ENCODE assay signal across 15 cellular contexts in the genomic region with DNA sequence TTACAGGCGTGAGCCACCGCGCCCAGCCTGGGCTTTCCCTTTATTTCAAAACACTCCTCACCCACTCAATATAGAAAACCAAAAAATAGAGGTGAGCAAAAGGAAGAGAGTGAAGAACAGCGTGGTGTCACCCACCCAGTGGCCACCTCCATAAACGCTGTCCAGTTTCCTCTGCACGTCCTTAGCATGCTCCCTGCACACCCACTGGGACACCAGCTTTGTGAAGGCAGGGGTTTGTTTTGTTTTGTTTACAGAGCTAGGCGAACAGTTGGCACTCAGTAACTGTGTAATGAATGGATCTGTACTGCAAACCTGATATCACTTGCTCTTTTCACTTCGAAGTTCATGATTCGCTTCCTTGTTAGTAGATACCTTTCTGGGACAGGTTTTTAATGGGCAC.
DNase-seq lines count a peak whose midpoint lies in the region; ATAC-seq and TF ChIP-seq lines count a peak whose summit lies in the region.
"Had no signal": no experiment of that assay in that cellular context is flagged by ENCODE, and none has a peak within 500 bp of the region (broad histone marks: within the 10 kb centered on the region; RNA-seq: fewer than 3 reads in every experiment).

No MANE protein-coding gene starts in this region.

- POLR2A ChIA-PET in Panc1 (lab: Charles Lee), result no interaction called here

- no peak overlapping the region for H3K4me3 Mint-ChIP-seq in activated T-cell treated with anti-CD3 and anti-CD28 coated beads, Interleukin-2, amount 50 U/mL, for 72 hours
- no peak overlapping the region for H3K4me3 Mint-ChIP-seq in activated T-cell treated with anti-CD3 and anti-CD28 coated beads, Interleukin-2, amount 50 U/mL, for 4 hours
- no peak overlapping the region for H3K4me3 Mint-ChIP-seq in memory B cell
- no peak overlapping the region for H3K4me3 Mint-ChIP-seq in stimulated activated naive B cell treated with anti-CD40 and anti-IgM and Interleukin-4, amounts not matched to agents 10 μg/mL and 1 μg/mL and 100 μg/mL, for 72 hours

- H3K27me3 ChIP-seq in Panc1 (ENCODE audit: control insufficient read depth, insufficient read depth, low read length), result no peaks in the 10 kb centered on the region

- H3K4me1 ChIP-seq in Panc1 (ENCODE audit: control insufficient read depth, insufficient read depth, low read length), result peaks cover 23% of the 10 kb centered on the region

- ATAC-seq in activated T-cell treated with anti-CD3 and anti-CD28 coated beads, Interleukin-2, amount 50 U/mL, for 72 hours (replicated peaks in 1 of 2), result no peak
- no peak for ATAC-seq in activated T-cell treated with anti-CD3 and anti-CD28 coated beads, Interleukin-2, amount 50 U/mL, for 4 hours
- 0 out of 2 replicates have a peak, but pooled peaks have one; percentile 40 for ATAC-seq in Panc1
- ATAC-seq in memory B cell (ENCODE audit: low read depth), result no peak
- ATAC-seq in stimulated activated naive B cell treated with anti-CD40 and anti-IgM and Interleukin-4, amounts not matched to agents 10 μg/mL and 1 μg/mL and 100 μg/mL, for 72 hours (replicated peaks), result no peak
- ATAC-seq in HG03280 (IDR thresholded peaks at IDR 0.05; ENCODE audit: unreplicated experiment), result no peak
- no peak for ATAC-seq in GM21360 (IDR thresholded peaks at IDR 0.05; ENCODE audit: unreplicated experiment)

- CTCF ChIA-PET in Panc1 (lab: Charles Lee), result no interaction called here

- peaks cover 0 to 3% of the 10 kb centered on the region in 2 donors for H3K36me3 Mint-ChIP-seq in activated T-cell treated with anti-CD3 and anti-CD28 coated beads, Interleukin-2, amount 50 U/mL, for 72 hours (ENCODE audit: insufficient read depth in 2 of 2)
- H3K36me3 Mint-ChIP-seq in activated T-cell treated with anti-CD3 and anti-CD28 coated beads, Interleukin-2, amount 50 U/mL, for 4 hours (ENCODE audit: insufficient read depth), result peaks cover 5% of the 10 kb centered on the region
- H3K36me3 Mint-ChIP-seq in memory B cell, result peaks cover 25% of the 10 kb centered on the region
- H3K36me3 Mint-ChIP-seq in stimulated activated naive B cell treated with anti-CD40 and anti-IgM and Interleukin-4, amounts not matched to agents 10 μg/mL and 1 μg/mL and 100 μg/mL, for 72 hours, result peaks cover 15 to 42% of the 10 kb centered on the region in 2 donors

- no peak overlapping the region for H3K4me3 ChIP-seq in Panc1 (ENCODE audit: low read depth in 2 of 2, low read length in 2 of 2)
- H3K4me3 ChIP-seq: PC-9 had no signal

- no peak for DNase-seq in activated T-cell treated with anti-CD3 and anti-CD28 coated beads, Interleukin-2, amount 50 U/mL, for 72 hours
- no peak for DNase-seq in activated T-cell treated with anti-CD3 and anti-CD28 coated beads, Interleukin-2, amount 50 U/mL, for 4 hours
- DNase-seq in Panc1 (ENCODE audit: low read depth, low spot score) (no peak), memory B cell (ENCODE audit: low spot score in 2 of 2) (no peak), COLO668 (lab: John Stamatoyannopoulos, UW; ENCODE audit: unreplicated experiment) (no peak)
- no peak for DNase-seq in stimulated activated naive B cell treated with anti-CD40 and anti-IgM and Interleukin-4, amounts not matched to agents 10 μg/mL and 1 μg/mL and 100 μg/mL, for 72 hours
- DNase-seq: Calu3, DMS79, Karpas-422, NCI-H187, NCI-H446 treated with DMSO at 0.1 percent for 48 hours, NCI-H82, PC-9 had no signal

- no peaks in the 10 kb centered on the region for H3K9me3 ChIP-seq in Panc1 (ENCODE audit: control insufficient read depth, insufficient read depth, low read depth, low read length)

- no peak overlapping the region for H3K27ac ChIP-seq in Panc1 (ENCODE audit: low read length)
- H3K27ac ChIP-seq: PC-9 had no signal

- peaks cover 32% of the 10 kb centered on the region for H3K4me1 Mint-ChIP-seq in activated T-cell treated with anti-CD3 and anti-CD28 coated beads, Interleukin-2, amount 50 U/mL, for 72 hours (ENCODE audit: low read depth)
- H3K4me1 Mint-ChIP-seq in activated T-cell treated with anti-CD3 and anti-CD28 coated beads, Interleukin-2, amount 50 U/mL, for 4 hours (ENCODE audit: low read depth), result peaks cover 59% of the 10 kb centered on the region
- H3K4me1 Mint-ChIP-seq in memory B cell, result peaks cover 69% of the 10 kb centered on the region
- peaks cover 66 to 93% of the 10 kb centered on the region in 2 donors for H3K4me1 Mint-ChIP-seq in stimulated activated naive B cell treated with anti-CD40 and anti-IgM and Interleukin-4, amounts not matched to agents 10 μg/mL and 1 μg/mL and 100 μg/mL, for 72 hours

- H3K36me3 ChIP-seq in Panc1 (ENCODE audit: control insufficient read depth, insufficient read depth, low read length), result no peaks in the 10 kb centered on the region

- H3K27ac Mint-ChIP-seq in activated T-cell treated with anti-CD3 and anti-CD28 coated beads, Interleukin-2, amount 50 U/mL, for 72 hours, result peak overlapping the region; percentile 31
- H3K27ac Mint-ChIP-seq in memory B cell, result peak overlapping the region; percentile 78
- peak overlapping the region; percentile 59 for H3K27ac Mint-ChIP-seq in stimulated activated naive B cell treated with anti-CD40 and anti-IgM and Interleukin-4, amounts not matched to agents 10 μg/mL and 1 μg/mL and 100 μg/mL, for 72 hours

- no peak for TF ChIP-seq CTCF in Panc1 (IDR thresholded peaks at IDR 0.05)

- in situ Hi-C loops in Panc1 (cut with HindIII; ENCODE audit: low pct_unique_long_range_greater_than_20kb, low sequenced_read_pairs), result no loop called here

- H3K9me3 Mint-ChIP-seq in activated T-cell treated with anti-CD3 and anti-CD28 coated beads, Interleukin-2, amount 50 U/mL, for 72 hours, result no peaks in the 10 kb centered on the region
- H3K9me3 Mint-ChIP-seq in activated T-cell treated with anti-CD3 and anti-CD28 coated beads, Interleukin-2, amount 50 U/mL, for 4 hours, result no peaks in the 10 kb centered on the region
- no peaks in the 10 kb centered on the region for H3K9me3 Mint-ChIP-seq in memory B cell
- no peaks in the 10 kb centered on the region for H3K9me3 Mint-ChIP-seq in stimulated activated naive B cell treated with anti-CD40 and anti-IgM and Interleukin-4, amounts not matched to agents 10 μg/mL and 1 μg/mL and 100 μg/mL, for 72 hours

- no peaks in the 10 kb centered on the region for H3K27me3 Mint-ChIP-seq in activated T-cell treated with anti-CD3 and anti-CD28 coated beads, Interleukin-2, amount 50 U/mL, for 72 hours (ENCODE audit: low read depth)
- H3K27me3 Mint-ChIP-seq in activated T-cell treated with anti-CD3 and anti-CD28 coated beads, Interleukin-2, amount 50 U/mL, for 4 hours (ENCODE audit: low read depth), result no peaks in the 10 kb centered on the region
- H3K27me3 Mint-ChIP-seq in memory B cell, result no peaks in the 10 kb centered on the region
- H3K27me3 Mint-ChIP-seq in stimulated activated naive B cell treated with anti-CD40 and anti-IgM and Interleukin-4, amounts not matched to agents 10 μg/mL and 1 μg/mL and 100 μg/mL, for 72 hours, result no peaks in the 10 kb centered on the region

- intact Hi-C loops in Panc1 (cut with micrococcal nuclease; ENCODE audit: unreplicated experiment), result no loop called here

- BruUV-seq in Panc1 (replicated peaks; lab: Mats Ljungman, UMichigan), result no TSS peak
